ENCODE assay signal across 26 cellular contexts in the genomic region with DNA sequence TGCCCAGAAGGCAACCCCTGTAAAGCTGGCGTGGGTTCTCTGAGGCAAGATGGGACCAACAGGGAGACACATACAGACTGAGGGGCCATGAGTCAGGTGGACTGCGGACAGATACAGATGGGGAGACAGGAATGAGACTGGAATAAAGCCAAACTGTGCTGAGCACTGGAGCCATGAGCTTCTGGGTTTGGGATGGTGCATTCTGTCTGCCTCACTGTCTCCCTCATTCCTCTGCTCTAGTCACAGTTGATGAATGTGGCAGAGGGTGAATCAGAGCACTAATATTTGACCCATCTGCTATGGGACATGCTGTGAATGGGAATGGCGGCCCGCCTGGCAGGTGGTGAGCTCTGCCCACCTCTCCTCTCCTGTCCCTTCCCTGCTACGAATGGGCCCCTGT.
"Had no signal": no experiment of that assay in that cellular context is flagged by ENCODE, and none has a peak within 500 bp of the region (broad histone marks: within the 10 kb centered on the region; RNA-seq: fewer than 3 reads in every experiment).

No MANE protein-coding gene starts in this region.

- H3K4me1 ChIP-seq: esophagus muscularis mucosa, foreskin keratinocyte, gastroesophageal sphincter, heart left ventricle, left lung, psoas muscle, sigmoid colon, spleen, testis, tibial artery had no signal

- H3K4me2 ChIP-seq: hepatocyte had no signal

- H2AFZ ChIP-seq: hepatocyte had no signal

- H3K27me3 ChIP-seq: esophagus muscularis mucosa, foreskin keratinocyte, gastroesophageal sphincter, heart left ventricle, hepatocyte, left lung, ovary, sigmoid colon, spleen, testis, tibial artery had no signal

- H3K27ac ChIP-seq: esophagus muscularis mucosa, foreskin keratinocyte, gastroesophageal sphincter, heart left ventricle, hepatocyte, left lung, ovary, psoas muscle, sigmoid colon, skin epidermis, spleen, testis, tibial artery had no signal

- DNase-seq: effector CD8-positive, alpha-beta T cell; foreskin keratinocyte; heart left ventricle; kidney; left cardiac atrium; left lung; mesenchymal stem cell; mucosa of descending colon; naive thymus-derived CD8-positive, alpha-beta T cell; nephron progenitor cell; occipital lobe; ovary; posterior cingulate gyrus; psoas muscle; right cardiac atrium; sigmoid colon; spleen; stimulated activated CD4-positive, alpha-beta T cell treated with anti-CD3 and anti-CD28 coated beads, Interleukin-4, amount 100 ng/mL, for 4 hours; stimulated activated naive B cell treated with anti-CD40 and anti-IgM and Interleukin-4, amounts not matched to agents 10 μg/mL and 1 μg/mL and 100 μg/mL, for 72 hours; substantia nigra; testis; tibial artery had no signal

- H3K4me3 ChIP-seq: esophagus muscularis mucosa, gastroesophageal sphincter, heart left ventricle, hepatocyte, left lung, mucosa of descending colon, ovary, psoas muscle, sigmoid colon, skin epidermis, spleen, testis, tibial artery had no signal

- H3K36me3 ChIP-seq: esophagus muscularis mucosa, gastroesophageal sphincter, heart left ventricle, left lung, ovary, sigmoid colon, spleen, tibial artery had no signal

- H3K9me3 ChIP-seq: mucosa of descending colon, ovary, sigmoid colon, testis had no signal
